2 cellular contexts compared by ENCODE assay signal in genomic region chr1:231395996-231396385, GRCh38.
TF ChIP-seq lines count a peak whose summit lies in the region.

No MANE protein-coding gene starts in this region.

TF ChIP-seq in SK-N-SH, 30 proteins besides CTCF, POLR2A, EP300 and RAD21:
- TF ChIP-seq MAX (IDR thresholded peaks at IDR 0.05; ENCODE audit: low read depth) (no peak), TEAD4 (IDR thresholded peaks at IDR 0.05; ENCODE audit: borderline replicate concordance, insufficient read depth) (no peak), RXRA (IDR thresholded peaks at IDR 0.05; ENCODE audit: borderline replicate concordance, low read depth) (no peak), USF1 (IDR thresholded peaks at IDR 0.05; ENCODE audit: borderline replicate concordance, low read depth) (no peak), FOXJ3 (CRISPR knock-in tag; IDR thresholded peaks at IDR 0.05) (no peak), IRF3 (IDR thresholded peaks at IDR 0.05; ENCODE audit: low read depth, low read length) (no peak)

TF ChIP-seq in GM12891, 5 proteins besides CTCF, POLR2A, EP300 and RAD21 (continued from another document):
- TF ChIP-seq PAX5 (IDR thresholded peaks at IDR 0.05; ENCODE audit: insufficient read depth, low read length, severe bottlenecking) = no peak
TF ChIP-seq in GM12891: peak in this region for 0.
